Comparison of ENCODE assay signal across 7 cellular contexts in genomic region chr6:131949909-131950766, GRCh38. TPM values are rescaled to one million over a fixed set of nuclear protein-coding genes. Genes with fewer than 3 reads are reported as not detected.
DNase-seq lines count a peak whose midpoint lies in the region; ATAC-seq and TF ChIP-seq lines count a peak whose summit lies in the region.

No MANE protein-coding gene starts in this region.

- H3K4me1 ChIP-seq in HUES64 (ENCODE audit: insufficient read depth, low read length) (peaks cover 60% of the 10 kb centered on the region), duodenal mucosa (ENCODE audit: control insufficient read depth in 1 of 2, insufficient read depth in 2 of 2, low read length in 2 of 2) (peaks cover 15 to 30% of the 10 kb centered on the region in 2 donors), left lung (peaks cover 0 to 29% of the 10 kb centered on the region in 2 donors)

- WGBS in HUES64: 7% methylated on average over 42 of the region's 42 CpGs

- H3K36me3 ChIP-seq in HUES64 (ENCODE audit: insufficient read depth, low read length): peaks cover 34% of the 10 kb centered on the region
- no peaks in the 10 kb centered on the region for H3K36me3 ChIP-seq in duodenal mucosa (ENCODE audit: control insufficient read depth in 1 of 2, insufficient read depth in 2 of 2, low read length in 2 of 2)
- H3K36me3 ChIP-seq in left lung: no peaks in the 10 kb centered on the region

- H3K27ac Mint-ChIP-seq in stimulated activated memory B cell treated with anti-CD40 and anti-IgM and Interleukin-4, amounts not matched to agents 10 μg/mL and 1 μg/mL and 100 μg/mL, for 72 hours: no peak overlapping the region

- peak overlapping the region; percentile 79; the same call in 1 of the 2 replicates for H3K27ac ChIP-seq in HUES64 (ENCODE audit: low read depth, low read length)
- H3K27ac ChIP-seq in duodenal mucosa (ENCODE audit: low read depth, low read length): peak overlapping the region; percentile 90
- peak overlapping the region; percentile 85 to 93 for H3K27ac ChIP-seq in left lung

- peak; percentile 19 to 39 for TF ChIP-seq CTCF in left lung (IDR thresholded peaks at IDR 0.05)

- DNase-seq in GM04503 (ENCODE audit: low read depth): peak; percentile 89
- peak; percentile 45 for DNase-seq in SKM-1 (lab: John Stamatoyannopoulos, UW; ENCODE audit: unreplicated experiment)
- DNase-seq in left lung: peak; percentile 73 to 76
- DNase-seq in NCI-H187 (lab: John Stamatoyannopoulos, UW): no peak

- H3K4me3 Mint-ChIP-seq in stimulated activated memory B cell treated with anti-CD40 and anti-IgM and Interleukin-4, amounts not matched to agents 10 μg/mL and 1 μg/mL and 100 μg/mL, for 72 hours: peak overlapping the region; percentile 82

- H3K9me3 ChIP-seq in HUES64 (ENCODE audit: insufficient read depth, low read depth, low read length) (no peaks in the 10 kb centered on the region), duodenal mucosa (ENCODE audit: control insufficient read depth in 1 of 2, low read length in 2 of 2) (no peaks in the 10 kb centered on the region), left lung (no peaks in the 10 kb centered on the region)

- H3K9ac ChIP-seq in HUES64 (ENCODE audit: low read depth, low read length): peak overlapping the region; percentile 88
- H3K9ac ChIP-seq in duodenal mucosa (ENCODE audit: low read depth in 1 of 2, low read length in 2 of 2): peak overlapping the region; percentile 69 to 77

- H3K4me1 Mint-ChIP-seq in stimulated activated memory B cell treated with anti-CD40 and anti-IgM and Interleukin-4, amounts not matched to agents 10 μg/mL and 1 μg/mL and 100 μg/mL, for 72 hours: peaks cover 10% of the 10 kb centered on the region

- ATAC-seq in left lung: peak; percentile 75
- peak; percentile 54 for ATAC-seq in stimulated activated memory B cell treated with anti-CD40 and anti-IgM and Interleukin-4, amounts not matched to agents 10 μg/mL and 1 μg/mL and 100 μg/mL, for 72 hours

- H3K4me3 ChIP-seq in HUES64 (ENCODE audit: low read length) (peak overlapping the region; percentile 77), duodenal mucosa (ENCODE audit: low read depth in 1 of 2, low read length in 2 of 2) (peak overlapping the region; percentile 74 to 90), left lung (peak overlapping the region; percentile 47 to 56)

- H3K36me3 Mint-ChIP-seq in stimulated activated memory B cell treated with anti-CD40 and anti-IgM and Interleukin-4, amounts not matched to agents 10 μg/mL and 1 μg/mL and 100 μg/mL, for 72 hours: no peaks in the 10 kb centered on the region

- no peaks in the 10 kb centered on the region for H3K9me3 Mint-ChIP-seq in stimulated activated memory B cell treated with anti-CD40 and anti-IgM and Interleukin-4, amounts not matched to agents 10 μg/mL and 1 μg/mL and 100 μg/mL, for 72 hours

- no peaks in the 10 kb centered on the region for H3K27me3 ChIP-seq in HUES64 (ENCODE audit: insufficient read depth, low read length)
- H3K27me3 ChIP-seq in duodenal mucosa (ENCODE audit: control insufficient read depth in 1 of 2, insufficient read depth in 2 of 2, low read length in 2 of 2): no peaks in the 10 kb centered on the region
- H3K27me3 ChIP-seq in left lung: peaks cover 0 to 57% of the 10 kb centered on the region in 2 donors

- H3K27me3 Mint-ChIP-seq in stimulated activated memory B cell treated with anti-CD40 and anti-IgM and Interleukin-4, amounts not matched to agents 10 μg/mL and 1 μg/mL and 100 μg/mL, for 72 hours: peaks cover 92% of the 10 kb centered on the region

- intact Hi-C loops in left lung (cut with DNase I): no loop called here

RNA-seq across cellular contexts. Expression of gene CCN2, which starts 1.0 kb away (rescaled TPM):
- polyA plus RNA-seq in HUES64 (2013, experiment 1 of 2): 58.0 TPM
- 66.7 TPM for polyA plus RNA-seq in HUES64 (2013, experiment 2 of 2)
- total RNA-seq in left lung: 100 to 1,000 TPM in 1 of 2 donors, 10 to 100 TPM in 1; 66.5 to 282 TPM

Comparison
In these comparisons a context has a peak if more than half of its experiments do, and no peak if none do; other contexts are left out.
1. DNase-seq: peak in GM04503 (single experiment), SKM-1 (single experiment) and left lung (2 of 2); none in NCI-H187 (0 of 2).
2. Peak in every context shown above with its lines, with median percentiles within 50 percentile points of each other: H3K27ac ChIP-seq and H3K4me3 ChIP-seq.